19 cellular contexts compared by ENCODE assay signal in genomic region chr10:88297103-88297502, GRCh38.
"Had no signal": no experiment of that assay in that cellular context is flagged by ENCODE, and none has a peak within 500 bp of the region (broad histone marks: within the 10 kb centered on the region; RNA-seq: fewer than 3 reads in every experiment).

No MANE protein-coding gene starts in this region.

- H3K36me3 ChIP-seq: left lung, neutrophil had no signal

- H3K4me1 ChIP-seq: left lung, parathyroid adenoma had no signal

- DNase-seq: activated CD4-positive, alpha-beta T cell treated with anti-CD3 and anti-CD28 coated beads, Interleukin-2, amount 50 U/mL, for 48 hours; activated CD8-positive, alpha-beta memory T cell treated with anti-CD3 and anti-CD28 coated beads, Interleukin-2, amount 10 ng/mL, durations not matched to agents 7 days and 5 days; activated gamma-delta T cell; activated T-cell treated with anti-CD3 and anti-CD28 coated beads, Interleukin-2, amount 50 U/mL, for 24 hours; amygdala; body of pancreas; cortex of kidney; effector memory CD4-positive, alpha-beta T cell; islet precursor cell; left lung; naive thymus-derived CD8-positive, alpha-beta T cell; stimulated activated CD4-positive, alpha-beta T cell treated with anti-CD3 and anti-CD28 coated beads, Interleukin-2, amount 100 ng/mL, for 48 hours; T-helper 1 cell; T1000 had no signal

- H3K4me3 ChIP-seq: body of pancreas, left lung had no signal

- H3K27ac ChIP-seq: body of pancreas, left lung, neutrophil, parathyroid adenoma, VCaP had no signal

- H3K9ac ChIP-seq: parathyroid adenoma had no signal

- ATAC-seq: activated CD8-positive, alpha-beta memory T cell treated with anti-CD3 and anti-CD28 coated beads, Interleukin-2, amount 10 ng/mL, durations not matched to agents 7 days and 5 days; activated naive CD4-positive, alpha-beta T cell treated with anti-CD3 and anti-CD28 coated beads, Interleukin-2, amount 50 U/mL, for 72 hours; body of pancreas; left lung; naive thymus-derived CD8-positive, alpha-beta T cell; stimulated activated memory B cell treated with anti-CD40 and anti-IgM and Interleukin-4, amounts not matched to agents 10 μg/mL and 1 μg/mL and 100 μg/mL, for 72 hours had no signal

- H3K27me3 ChIP-seq: body of pancreas, left lung, neutrophil had no signal

- H2AFZ ChIP-seq: parathyroid adenoma had no signal

- H3K79me2 ChIP-seq: parathyroid adenoma had no signal

- H3K9me3 ChIP-seq: body of pancreas, left lung, neutrophil had no signal
